Comparison of ENCODE assay signal across 8 cellular contexts in genomic region chr1:24321712-24322635, GRCh38. TPM values are rescaled to one million over a fixed set of nuclear protein-coding genes. Genes with fewer than 3 reads are reported as not detected.
DNase-seq lines count a peak whose midpoint lies in the region; ATAC-seq and TF ChIP-seq lines count a peak whose summit lies in the region.

No MANE protein-coding gene starts in this region.

- H3K36me3 Mint-ChIP-seq in GM23338 (ENCODE audit: low read depth): no peaks in the 10 kb centered on the region
- H3K36me3 Mint-ChIP-seq in naive thymus-derived CD8-positive, alpha-beta T cell: no peaks in the 10 kb centered on the region

- H3K4me1 Mint-ChIP-seq in GM23338: peaks cover 42% of the 10 kb centered on the region
- H3K4me1 Mint-ChIP-seq in naive thymus-derived CD8-positive, alpha-beta T cell: peaks cover 35 to 52% (median 47%) of the 10 kb centered on the region in 4 donors

- peak overlapping the region; percentile 83 for H3K4me3 ChIP-seq in GM23338
- H3K4me3 ChIP-seq in WERI-Rb-1 (ENCODE audit: low read depth, low read length): no peak overlapping the region

- peak overlapping the region; percentile 86 for H3K4me3 Mint-ChIP-seq in GM23338
- H3K4me3 Mint-ChIP-seq in naive thymus-derived CD8-positive, alpha-beta T cell: peak overlapping the region; percentile 75 to 94 (median 87)

- DNase-seq in COLO668 (lab: John Stamatoyannopoulos, UW; ENCODE audit: unreplicated experiment) (peak; percentile 89), GM23338 (ENCODE audit: low spot score) (peak; percentile 78), NCI-H526 treated with DMSO at 0.1 percent for 48 hours (lab: John Stamatoyannopoulos, UW) (peak; percentile 47), activated T-cell treated with anti-CD3 and anti-CD28 coated beads for 24 hours (ENCODE audit: low read depth) (peak; percentile 67), erythroblast (lab: John Stamatoyannopoulos, UW) (peak; percentile 33 to 48), WERI-Rb-1 (no peak)
- DNase-seq in naive thymus-derived CD8-positive, alpha-beta T cell: peak; percentile 35 to 76 (median 58)
- DNase-seq in stimulated activated naive CD4-positive, alpha-beta T cell treated with Interleukin-2 at 50 U/mL for 16 hours (lab: John Stamatoyannopoulos, UW): peak; percentile 60

- TF ChIP-seq CTCF in GM23338 (conservative IDR thresholded peaks at IDR 0.05; ENCODE audit: low read depth in 2 of 2) (0 out of 4 replicates have a peak, but pooled peaks of 1 of the 2 experiments have one; percentile 3), WERI-Rb-1 (IDR thresholded peaks at IDR 0.05; ENCODE audit: low read depth, low read length) (no peak)

- H2AFZ ChIP-seq in GM23338: peak overlapping the region; percentile 90

- peaks cover 43% of the 10 kb centered on the region for H3K27me3 Mint-ChIP-seq in GM23338 (ENCODE audit: insufficient read depth, low read depth, poor library complexity)
- peaks cover 10 to 48% (median 21%) of the 10 kb centered on the region in 5 donors for H3K27me3 Mint-ChIP-seq in naive thymus-derived CD8-positive, alpha-beta T cell

- H3K9me3 ChIP-seq in WERI-Rb-1 (ENCODE audit: severe bottlenecking): no peaks in the 10 kb centered on the region

- H3K79me2 ChIP-seq in GM23338 (replicated peaks; ENCODE audit: insufficient read depth): no peaks in the 10 kb centered on the region

- H3K36me3 ChIP-seq in GM23338 (ENCODE audit: insufficient read depth) (no peaks in the 10 kb centered on the region), WERI-Rb-1 (no peaks in the 10 kb centered on the region)

- no peaks in the 10 kb centered on the region for H3K9me2 ChIP-seq in GM23338 (ENCODE audit: insufficient read depth)

- H3K27ac ChIP-seq in GM23338 (ENCODE audit: low read depth) (no peak overlapping the region), WERI-Rb-1 (no peak overlapping the region)

- ATAC-seq in GM23338: peak; percentile 71
- peak; percentile 76 to 78 for ATAC-seq in naive thymus-derived CD8-positive, alpha-beta T cell

- POLR2A ChIA-PET in naive thymus-derived CD8-positive, alpha-beta T cell (lab: Charles Lee): interaction anchor here (0.5 to 1.5 kb wide), 4 partner anchors 12 to 1029 kb away, joined by 3 to 4 read pairs (median 3); no protein-coding TSS in a partner anchor

- peaks cover 32% of the 10 kb centered on the region for H3K4me1 ChIP-seq in GM23338 (ENCODE audit: insufficient read depth)

- peaks cover 46% of the 10 kb centered on the region for H3K27me3 ChIP-seq in GM23338 (ENCODE audit: insufficient read depth)
- H3K27me3 ChIP-seq in WERI-Rb-1 (ENCODE audit: insufficient read depth, low read depth, severe bottlenecking): no peaks in the 10 kb centered on the region

- H3K9me3 Mint-ChIP-seq in GM23338: no peaks in the 10 kb centered on the region
- H3K9me3 Mint-ChIP-seq in naive thymus-derived CD8-positive, alpha-beta T cell: no peaks in the 10 kb centered on the region

- H3K27ac Mint-ChIP-seq in GM23338: no peak overlapping the region
- H3K27ac Mint-ChIP-seq in naive thymus-derived CD8-positive, alpha-beta T cell: peak overlapping the region in 6 of 10 donors; percentile 40 to 84 (median 81)

- peaks cover 8% of the 10 kb centered on the region; the same call in 1 of the 2 replicates for H3F3A ChIP-seq in GM23338 (replicated peaks; ENCODE audit: low read depth)

- no peaks in the 10 kb centered on the region for H4K20me1 ChIP-seq in GM23338 (replicated peaks; ENCODE audit: insufficient read depth)

- H3K4me2 ChIP-seq in GM23338: peak overlapping the region; percentile 78

- TF ChIP-seq POLR2A in erythroblast (IDR thresholded peaks at IDR 0.05; ENCODE audit: low read length): no peak

TF ChIP-seq in GM23338, 12 proteins besides CTCF, POLR2A, EP300 and RAD21:
- TF ChIP-seq STAT1 (IDR thresholded peaks at IDR 0.05; ENCODE audit: unreplicated experiment): no peak
- TF ChIP-seq REST (IDR thresholded peaks at IDR 0.05; ENCODE audit: unreplicated experiment): no peak
- no peak for TF ChIP-seq CREB1 (CRISPR knock-in tag; IDR thresholded peaks at IDR 0.05; ENCODE audit: low read depth)
- 0 out of 2 replicates have a peak, but pooled peaks have one; percentile 23 for TF ChIP-seq POLR2AphosphoS5 (IDR thresholded peaks at IDR 0.05; ENCODE audit: low read depth)
- TF ChIP-seq EZH2 (IDR thresholded peaks at IDR 0.05; ENCODE audit: low read depth, unreplicated experiment): peak; percentile 61

RNA-seq across cellular contexts. Expression of gene GRHL3, which starts 2.8 kb away (rescaled TPM):
- 0.93 and 1.1 TPM in 2 replicates for total RNA-seq in GM23338 (2014; rRNA removed; shearing (Covaris generic))
- polyA plus RNA-seq in GM23338 (2016; fragmentation: Nextera tagmentation; extraction: Ambion mirVana): 0.78 and 1.4 TPM in 2 replicates
- total RNA-seq in naive thymus-derived CD8-positive, alpha-beta T cell: not detected
- polyA plus RNA-seq in naive thymus-derived CD8-positive, alpha-beta T cell: not detected
